Comparison of ENCODE assay signal across 1 cellular context in the genomic region with DNA sequence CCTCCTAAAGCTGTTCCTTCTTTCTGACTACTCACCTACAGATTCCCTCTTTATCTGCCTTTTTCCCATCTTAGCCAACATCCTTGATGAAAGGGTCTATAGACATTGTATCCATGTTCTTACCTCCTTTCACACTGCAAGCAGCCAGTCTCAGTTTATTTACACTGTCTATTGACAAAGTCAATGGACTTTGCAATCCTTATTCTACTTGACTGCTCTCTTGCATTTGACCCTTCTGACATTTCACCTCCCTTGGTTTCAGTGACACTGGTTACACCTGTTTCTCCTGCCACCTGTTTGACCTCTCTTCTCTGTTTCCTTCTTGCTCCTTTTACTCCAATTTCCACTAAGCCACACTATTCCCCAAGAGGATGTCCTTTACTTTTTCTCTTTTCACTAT.
A peak's percentile ranks its signal among the peaks of the same experiment; 100 is the strongest.
TF ChIP-seq lines count a peak whose summit lies in the region.

No MANE protein-coding gene starts in this region.

TF ChIP-seq in HepG2, 621 proteins besides CTCF, POLR2A, EP300 and RAD21 (continued from another document and continues in another):
- TF ChIP-seq ARID5B (CRISPR knock-in tag; IDR thresholded peaks at IDR 0.05) (0 out of 2 replicates have a peak, but pooled peaks have one; percentile 12), ZNF276 (CRISPR knock-in tag; IDR thresholded peaks at IDR 0.05; ENCODE audit: low read depth) (no peak), ZNF136 (CRISPR knock-in tag; IDR thresholded peaks at IDR 0.05; ENCODE audit: low read depth) (no peak), NR2F6 (IDR thresholded peaks at IDR 0.05) (peak; percentile 54), NR2F6 (CRISPR knock-in tag; IDR thresholded peaks at IDR 0.05) (peak; percentile 60), HMG20A (CRISPR knock-in tag; IDR thresholded peaks at IDR 0.05; ENCODE audit: borderline replicate concordance) (no peak), ETS1 (CRISPR knock-in tag; IDR thresholded peaks at IDR 0.05) (no peak), ATF7 (IDR thresholded peaks at IDR 0.05) (no peak), ATF7 (CRISPR knock-in tag; IDR thresholded peaks at IDR 0.05) (no peak), TBX3 (IDR thresholded peaks at IDR 0.05; ENCODE audit: borderline replicate concordance) (no peak), ELF1 (CRISPR knock-in tag; IDR thresholded peaks at IDR 0.05) (no peak), FOXM1 (CRISPR knock-in tag; IDR thresholded peaks at IDR 0.05) (no peak), DNMT3B (CRISPR knock-in tag; conservative IDR thresholded peaks at IDR 0.05) (no peak), ATF6 (CRISPR knock-in tag; conservative IDR thresholded peaks at IDR 0.05) (no peak), MEF2D (CRISPR knock-in tag; IDR thresholded peaks at IDR 0.05) (no peak), ZIK1 (CRISPR knock-in tag; IDR thresholded peaks at IDR 0.05; ENCODE audit: borderline replicate concordance, low read depth) (no peak), ZSCAN30 (CRISPR knock-in tag; IDR thresholded peaks at IDR 0.05) (no peak), CSRNP2 (CRISPR knock-in tag; conservative IDR thresholded peaks at IDR 0.05; ENCODE audit: low read depth) (no peak), MXD1 (CRISPR knock-in tag; IDR thresholded peaks at IDR 0.05) (no peak), ESRRA (CRISPR knock-in tag; IDR thresholded peaks at IDR 0.05; ENCODE audit: low read depth) (peak; percentile 28; the same call in 1 of the 2 replicates), MED8 (CRISPR knock-in tag; IDR thresholded peaks at IDR 0.05; ENCODE audit: insufficient replicate concordance) (no peak), NR2F1 (CRISPR knock-in tag; IDR thresholded peaks at IDR 0.05) (peak; percentile 58 to 72; a peak in 3 of 4 replicates), AGO1 (IDR thresholded peaks at IDR 0.05; ENCODE audit: low read depth, low read length, poor library complexity, severe bottlenecking) (no peak), HOXA7 (CRISPR knock-in tag; IDR thresholded peaks at IDR 0.05) (no peak), FIP1L1 (IDR thresholded peaks at IDR 0.05; ENCODE audit: borderline replicate concordance, insufficient read depth, low read depth, low read length) (no peak), SMAD9 (CRISPR knock-in tag; IDR thresholded peaks at IDR 0.05) (no peak), ZNF556 (CRISPR knock-in tag; IDR thresholded peaks at IDR 0.05; ENCODE audit: borderline replicate concordance) (no peak), MAF1 (CRISPR knock-in tag; IDR thresholded peaks at IDR 0.05; ENCODE audit: borderline replicate concordance) (no peak), ZSCAN25 (CRISPR knock-in tag; IDR thresholded peaks at IDR 0.05) (no peak), NCOR1 (IDR thresholded peaks at IDR 0.05; ENCODE audit: borderline replicate concordance, low read length) (no peak), ZNF383 (CRISPR knock-in tag; IDR thresholded peaks at IDR 0.05; ENCODE audit: borderline replicate concordance) (no peak), ZBTB26 (CRISPR knock-in tag; IDR thresholded peaks at IDR 0.05; ENCODE audit: borderline replicate concordance) (no peak), FOXJ3 (CRISPR knock-in tag; IDR thresholded peaks at IDR 0.05; ENCODE audit: borderline replicate concordance) (no peak), FOXA3 (CRISPR knock-in tag; IDR thresholded peaks at IDR 0.05) (peak; percentile 35; the same call in 1 of the 2 replicates)
- TF ChIP-seq, protein P1, sequence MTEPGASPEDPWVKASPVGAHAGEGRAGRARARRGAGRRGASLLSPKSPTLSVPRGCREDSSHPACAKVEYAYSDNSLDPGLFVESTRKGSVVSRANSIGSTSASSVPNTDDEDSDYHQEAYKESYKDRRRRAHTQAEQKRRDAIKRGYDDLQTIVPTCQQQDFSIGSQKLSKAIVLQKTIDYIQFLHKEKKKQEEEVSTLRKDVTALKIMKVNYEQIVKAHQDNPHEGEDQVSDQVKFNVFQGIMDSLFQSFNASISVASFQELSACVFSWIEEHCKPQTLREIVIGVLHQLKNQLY (CRISPR knock-in tag; IDR thresholded peaks at IDR 0.05), result no peak
- TF ChIP-seq, protein P2, sequence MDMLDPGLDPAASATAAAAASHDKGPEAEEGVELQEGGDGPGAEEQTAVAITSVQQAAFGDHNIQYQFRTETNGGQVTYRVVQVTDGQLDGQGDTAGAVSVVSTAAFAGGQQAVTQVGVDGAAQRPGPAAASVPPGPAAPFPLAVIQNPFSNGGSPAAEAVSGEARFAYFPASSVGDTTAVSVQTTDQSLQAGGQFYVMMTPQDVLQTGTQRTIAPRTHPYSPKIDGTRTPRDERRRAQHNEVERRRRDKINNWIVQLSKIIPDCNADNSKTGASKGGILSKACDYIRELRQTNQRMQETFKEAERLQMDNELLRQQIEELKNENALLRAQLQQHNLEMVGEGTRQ (IDR thresholded peaks at IDR 0.05; ENCODE audit: low read depth, low read length), result no peak
- TF ChIP-seq, protein P2 (CRISPR knock-in tag; IDR thresholded peaks at IDR 0.05; ENCODE audit: borderline replicate concordance), result no peak
- TF ChIP-seq, protein P3, sequence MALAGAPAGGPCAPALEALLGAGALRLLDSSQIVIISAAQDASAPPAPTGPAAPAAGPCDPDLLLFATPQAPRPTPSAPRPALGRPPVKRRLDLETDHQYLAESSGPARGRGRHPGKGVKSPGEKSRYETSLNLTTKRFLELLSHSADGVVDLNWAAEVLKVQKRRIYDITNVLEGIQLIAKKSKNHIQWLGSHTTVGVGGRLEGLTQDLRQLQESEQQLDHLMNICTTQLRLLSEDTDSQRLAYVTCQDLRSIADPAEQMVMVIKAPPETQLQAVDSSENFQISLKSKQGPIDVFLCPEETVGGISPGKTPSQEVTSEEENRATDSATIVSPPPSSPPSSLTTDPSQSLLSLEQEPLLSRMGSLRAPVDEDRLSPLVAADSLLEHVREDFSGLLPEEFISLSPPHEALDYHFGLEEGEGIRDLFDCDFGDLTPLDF (CRISPR knock-in tag; IDR thresholded peaks at IDR 0.05), result no peak
- TF ChIP-seq, protein P4, sequence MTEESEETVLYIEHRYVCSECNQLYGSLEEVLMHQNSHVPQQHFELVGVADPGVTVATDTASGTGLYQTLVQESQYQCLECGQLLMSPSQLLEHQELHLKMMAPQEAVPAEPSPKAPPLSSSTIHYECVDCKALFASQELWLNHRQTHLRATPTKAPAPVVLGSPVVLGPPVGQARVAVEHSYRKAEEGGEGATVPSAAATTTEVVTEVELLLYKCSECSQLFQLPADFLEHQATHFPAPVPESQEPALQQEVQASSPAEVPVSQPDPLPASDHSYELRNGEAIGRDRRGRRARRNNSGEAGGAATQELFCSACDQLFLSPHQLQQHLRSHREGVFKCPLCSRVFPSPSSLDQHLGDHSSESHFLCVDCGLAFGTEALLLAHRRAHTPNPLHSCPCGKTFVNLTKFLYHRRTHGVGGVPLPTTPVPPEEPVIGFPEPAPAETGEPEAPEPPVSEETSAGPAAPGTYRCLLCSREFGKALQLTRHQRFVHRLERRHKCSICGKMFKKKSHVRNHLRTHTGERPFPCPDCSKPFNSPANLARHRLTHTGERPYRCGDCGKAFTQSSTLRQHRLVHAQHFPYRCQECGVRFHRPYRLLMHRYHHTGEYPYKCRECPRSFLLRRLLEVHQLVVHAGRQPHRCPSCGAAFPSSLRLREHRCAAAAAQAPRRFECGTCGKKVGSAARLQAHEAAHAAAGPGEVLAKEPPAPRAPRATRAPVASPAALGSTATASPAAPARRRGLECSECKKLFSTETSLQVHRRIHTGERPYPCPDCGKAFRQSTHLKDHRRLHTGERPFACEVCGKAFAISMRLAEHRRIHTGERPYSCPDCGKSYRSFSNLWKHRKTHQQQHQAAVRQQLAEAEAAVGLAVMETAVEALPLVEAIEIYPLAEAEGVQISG (CRISPR knock-in tag; IDR thresholded peaks at IDR 0.05), result no peak
